ENCODE assay signal across 8 cellular contexts in genomic region chr17:77473615-77474226, GRCh38.
DNase-seq lines count a peak whose midpoint lies in the region; ATAC-seq and TF ChIP-seq lines count a peak whose summit lies in the region.

No MANE protein-coding gene starts in this region.

- H2AFZ ChIP-seq in PC-3 (ENCODE audit: low read length), result no peak overlapping the region

- H3K4me3 ChIP-seq in GM12865 (ENCODE audit: low read depth, low read length) (no peak overlapping the region), PC-3 (ENCODE audit: low read length) (no peak overlapping the region), ovary (no peak overlapping the region)
- no peak overlapping the region for H3K4me3 ChIP-seq in effector memory CD4-positive, alpha-beta T cell (ENCODE audit: insufficient read depth, low read depth, low read length, poor library complexity, severe bottlenecking)

- H3K4me1 ChIP-seq in PC-3 (ENCODE audit: insufficient read depth, low read length), result peaks cover 60% of the 10 kb centered on the region
- H3K4me1 ChIP-seq in effector memory CD4-positive, alpha-beta T cell (ENCODE audit: control insufficient read depth, insufficient read depth, low read length, poor library complexity, severe bottlenecking), result peaks cover 96% of the 10 kb centered on the region
- H3K4me1 ChIP-seq in ovary (ENCODE audit: insufficient read depth), result peaks cover 53% of the 10 kb centered on the region

- ATAC-seq in PC-3 (no peak), GM21528 (IDR thresholded peaks at IDR 0.05; ENCODE audit: low FRiP score, unreplicated experiment) (no peak)

- no peak for TF ChIP-seq POLR2A in ovary (IDR thresholded peaks at IDR 0.05)

- POLR2A ChIA-PET in PC-3 (lab: Charles Lee; ENCODE audit: unreplicated experiment), result no interaction called here

- peaks cover 6% of the 10 kb centered on the region for H3F3A ChIP-seq in PC-3 (ENCODE audit: low read length, unreplicated experiment)

- no peaks in the 10 kb centered on the region for H3K9me2 ChIP-seq in PC-3 (replicated peaks; ENCODE audit: low read length)

- no peak overlapping the region for H3K9ac ChIP-seq in PC-3 (ENCODE audit: low read length)

- no peak for TF ChIP-seq EP300 in ovary (IDR thresholded peaks at IDR 0.05)

- H3K36me3 ChIP-seq in PC-3 (ENCODE audit: low read depth, low read length), result peaks cover 17% of the 10 kb centered on the region
- peaks cover 34% of the 10 kb centered on the region for H3K36me3 ChIP-seq in effector memory CD4-positive, alpha-beta T cell (ENCODE audit: control insufficient read depth, insufficient read depth, low read length)
- H3K36me3 ChIP-seq in ovary, result no peaks in the 10 kb centered on the region

- CTCF ChIA-PET in PC-3 (lab: Charles Lee), result no interaction called here

- no peak overlapping the region for H3K4me2 ChIP-seq in PC-3 (ENCODE audit: low read length)

- H3K27ac ChIP-seq in PC-3 (ENCODE audit: low read length), result no peak overlapping the region
- H3K27ac ChIP-seq in effector memory CD4-positive, alpha-beta T cell (ENCODE audit: insufficient read depth, low read length, poor library complexity, severe bottlenecking), result peak overlapping the region; percentile 71
- H3K27ac ChIP-seq in ovary, result peak overlapping the region; percentile 7 to 41

- WGBS in ovary, 3 donors, result 81 to 87% (median 83%) methylated on average over 6 of the region's 6 CpGs

- H3K79me2 ChIP-seq in PC-3 (ENCODE audit: low read length), result peaks cover 91% of the 10 kb centered on the region

- DNase-seq in GM12865 (ENCODE audit: low read depth) (peak; percentile 59), PC-3 (peak; percentile 50), ovary (no peak), GOT3 (lab: John Stamatoyannopoulos, UW) (no peak), H4 (ENCODE audit: low spot score) (no peak), DMS53 (lab: John Stamatoyannopoulos, UW) (no peak)
- DNase-seq in effector memory CD4-positive, alpha-beta T cell, result no peak

- H3K27me3 ChIP-seq in PC-3 (ENCODE audit: low read length) (no peaks in the 10 kb centered on the region), ovary (no peaks in the 10 kb centered on the region)
- H3K27me3 ChIP-seq in effector memory CD4-positive, alpha-beta T cell (replicated peaks; ENCODE audit: control insufficient read depth, insufficient read depth, low read length, poor library complexity, severe bottlenecking), result no peaks in the 10 kb centered on the region

- intact Hi-C loops in PC-3 (cut with micrococcal nuclease) (no loop called here), ovary (cut with DNase I) (no loop called here)

- no TSS peak for BruUV-seq in PC-3 (replicated peaks; lab: Mats Ljungman, UMichigan)

- no peak for TF ChIP-seq CTCF in GM12865 (IDR thresholded peaks at IDR 0.05; ENCODE audit: insufficient read depth, low read depth, low read length, missing control alignments)
- no peak for TF ChIP-seq CTCF in PC-3 (conservative IDR thresholded peaks at IDR 0.05; ENCODE audit: low read depth, low read length)
- no peak for TF ChIP-seq CTCF in ovary (IDR thresholded peaks at IDR 0.05)

- H3K9me3 ChIP-seq in PC-3 (ENCODE audit: low read length) (no peaks in the 10 kb centered on the region), ovary (no peaks in the 10 kb centered on the region)
- H3K9me3 ChIP-seq in effector memory CD4-positive, alpha-beta T cell (ENCODE audit: control insufficient read depth, low read length), result no peaks in the 10 kb centered on the region

- peaks cover 18% of the 10 kb centered on the region; the same call in 1 of the 2 replicates for H4K20me1 ChIP-seq in PC-3 (ENCODE audit: low read length)

Comparison
In these comparisons a context has a peak if more than half of its experiments do, and no peak if none do; other contexts are left out.
1. DNase-seq: peak in GM12865 (single experiment) and PC-3 (single experiment); none in effector memory CD4-positive, alpha-beta T cell (0 of 3), ovary (0 of 5), GOT3 (single experiment), H4 (single experiment) and DMS53 (single experiment).